In the genomic region with DNA sequence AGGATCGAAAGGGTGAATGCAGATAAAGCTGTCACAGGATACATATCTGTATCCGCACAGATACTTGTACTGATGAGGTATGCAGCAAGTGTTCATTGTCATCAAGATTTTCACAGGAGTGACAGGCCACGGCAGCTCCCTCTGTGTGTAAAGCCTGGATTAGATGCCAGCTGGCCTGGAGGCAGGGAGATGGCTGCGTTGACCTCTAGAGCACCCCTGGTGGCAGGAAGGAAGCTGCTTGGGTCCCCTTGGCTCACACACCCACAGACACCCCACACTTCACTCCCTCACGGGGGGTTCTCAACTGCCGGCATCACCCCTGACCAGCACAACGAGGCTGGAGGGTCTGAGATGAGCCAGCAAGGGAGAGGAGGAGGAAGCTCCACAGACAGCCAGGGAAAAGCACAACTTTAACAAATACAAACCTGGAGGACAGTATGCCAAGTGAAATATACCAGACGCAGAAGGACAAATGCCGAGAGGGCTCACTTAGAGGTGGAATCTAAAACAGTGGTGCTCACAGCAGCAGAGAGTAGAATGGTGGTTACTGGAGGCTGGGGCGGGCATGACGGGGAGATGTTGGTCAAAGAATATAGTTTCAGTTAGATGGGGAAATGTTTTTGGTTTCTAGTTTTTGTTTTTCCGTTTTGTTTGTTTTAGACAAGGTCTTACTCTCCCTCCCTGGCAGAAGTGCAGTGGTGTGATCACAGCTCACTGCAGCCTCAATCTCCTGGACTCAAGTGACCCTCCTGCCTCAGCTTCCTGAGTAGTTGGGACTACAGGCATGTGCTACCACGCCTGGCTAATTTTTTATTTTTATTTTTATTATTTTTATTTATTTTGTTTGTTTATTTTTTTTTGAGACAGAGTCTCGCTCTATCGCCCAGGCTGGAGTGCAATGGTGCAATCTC, we compare ENCODE assay signal across 9 cellular contexts. TPM values are rescaled to one million over a fixed set of nuclear protein-coding genes. Genes with fewer than 3 reads are reported as not detected.
A peak's percentile ranks its signal among the peaks of the same experiment; 100 is the strongest.
DNase-seq lines count a peak whose midpoint lies in the region; ATAC-seq and TF ChIP-seq lines count a peak whose summit lies in the region.
"Had no signal": no experiment of that assay in that cellular context is flagged by ENCODE, and none has a peak within 500 bp of the region (broad histone marks: within the 10 kb centered on the region; RNA-seq: fewer than 3 reads in every experiment).

No MANE protein-coding gene starts in this region.

- ATAC-seq in activated T-cell treated with anti-CD3 and anti-CD28 coated beads, Interleukin-2, amount 50 U/mL, for 72 hours (replicated peaks in 1 of 2): no peak
- no peak for ATAC-seq in GM18505 (IDR thresholded peaks at IDR 0.05; ENCODE audit: unreplicated experiment)

- no peaks in the 10 kb centered on the region for H3K36me3 Mint-ChIP-seq in activated T-cell treated with anti-CD3 and anti-CD28 coated beads, Interleukin-2, amount 50 U/mL, for 72 hours (ENCODE audit: insufficient read depth in 2 of 2)
- H3K36me3 Mint-ChIP-seq: T-cell had no signal

- H3K4me3 Mint-ChIP-seq in activated T-cell treated with anti-CD3 and anti-CD28 coated beads, Interleukin-2, amount 50 U/mL, for 72 hours: no peak overlapping the region
- H3K4me3 Mint-ChIP-seq: T-cell had no signal

- H3K4me3 ChIP-seq in GM12864 (ENCODE audit: low read depth, low read length) (no peak overlapping the region), epithelial cell of proximal tubule (ENCODE audit: low read depth, low read length) (no peak overlapping the region)

- DNase-seq in GM12864 (ENCODE audit: low read depth): no peak
- peak; percentile 32 for DNase-seq in NCI-H1694 (lab: John Stamatoyannopoulos, UW)
- DNase-seq in epithelial cell of proximal tubule (ENCODE audit: low read depth): no peak
- peak; percentile 6 for DNase-seq in pons (ENCODE audit: low spot score)
- no peak for DNase-seq in activated T-cell treated with anti-CD3 and anti-CD28 coated beads, Interleukin-2, amount 50 U/mL, for 72 hours
- no peak for DNase-seq in NCI-H510A treated with DMSO at 0.1 percent for 48 hours (lab: John Stamatoyannopoulos, UW)
- DNase-seq in NCI-H748 (lab: John Stamatoyannopoulos, UW; ENCODE audit: unreplicated experiment): no peak
- DNase-seq: T-cell had no signal

- no peak overlapping the region for H3K27ac Mint-ChIP-seq in activated T-cell treated with anti-CD3 and anti-CD28 coated beads, Interleukin-2, amount 50 U/mL, for 72 hours
- H3K27ac Mint-ChIP-seq: T-cell had no signal

- H3K4me1 Mint-ChIP-seq in activated T-cell treated with anti-CD3 and anti-CD28 coated beads, Interleukin-2, amount 50 U/mL, for 72 hours (ENCODE audit: low read depth): no peaks in the 10 kb centered on the region
- H3K4me1 Mint-ChIP-seq: T-cell had no signal

- TF ChIP-seq CTCF in GM12864 (IDR thresholded peaks at IDR 0.05; ENCODE audit: low read depth, low read length, missing control alignments) (peak; percentile 72), epithelial cell of proximal tubule (conservative IDR thresholded peaks at IDR 0.05; ENCODE audit: low read depth, low read length) (peak; percentile 36)

- H3K9me3 Mint-ChIP-seq in activated T-cell treated with anti-CD3 and anti-CD28 coated beads, Interleukin-2, amount 50 U/mL, for 72 hours: no peaks in the 10 kb centered on the region
- H3K9me3 Mint-ChIP-seq: T-cell had no signal

- no peak for TF ChIP-seq POLR2A in GM18505 (IDR thresholded peaks at IDR 0.05; ENCODE audit: borderline replicate concordance, extremely low read depth, insufficient read depth, insufficient read length)

- H3K27me3 Mint-ChIP-seq in activated T-cell treated with anti-CD3 and anti-CD28 coated beads, Interleukin-2, amount 50 U/mL, for 72 hours (ENCODE audit: low read depth): no peaks in the 10 kb centered on the region

RNA-seq across cellular contexts. Expression of a gene that starts 45.7 kb away (rescaled TPM):
- 48.8 and 78.1 TPM in 2 replicates for total RNA-seq in epithelial cell of proximal tubule
- total RNA-seq in activated T-cell treated with anti-CD3 and anti-CD28 coated beads, Interleukin-2, amount 50 U/mL, for 72 hours: 1 to 10 TPM; 3.5 to 3.8 TPM

Comparison
In these comparisons a context has a peak if more than half of its experiments do, and no peak if none do; other contexts are left out.
1. DNase-seq: peak in NCI-H1694 (single experiment) and pons (single experiment); none in GM12864 (single experiment), epithelial cell of proximal tubule (single experiment), activated T-cell treated with anti-CD3 and anti-CD28 coated beads, Interleukin-2, amount 50 U/mL, for 72 hours (0 of 2), NCI-H510A treated with DMSO at 0.1 percent for 48 hours (single experiment) and NCI-H748 (single experiment).
2. RNA of a gene that starts 45.7 kb away (total RNA-seq): 48.8 to 78.1 TPM in epithelial cell of proximal tubule; 3.5 to 3.8 TPM in activated T-cell treated with anti-CD3 and anti-CD28 coated beads, Interleukin-2, amount 50 U/mL, for 72 hours; every median in the first group is over 10 times any median in the second.